ENCODE assay signal across 21 cellular contexts in genomic region chr20:42113236-42113635, GRCh38.
"Had no signal": no experiment of that assay in that cellular context is flagged by ENCODE, and none has a peak within 500 bp of the region (broad histone marks: within the 10 kb centered on the region; RNA-seq: fewer than 3 reads in every experiment).

No MANE protein-coding gene starts in this region.

- H3K9me3 ChIP-seq: MG63, SJCRH30 had no signal

- H3K27me3 ChIP-seq: MG63, SJCRH30 had no signal

- ATAC-seq: Panc1, PC-3, Right ventricle myocardium inferior had no signal

- H3K4me3 ChIP-seq: MG63, SJCRH30 had no signal

- H3K36me3 ChIP-seq: MG63, SJCRH30 had no signal

- H3K27ac ChIP-seq: RWPE1, SJCRH30 had no signal

- DNase-seq: KBM-7, MG63, NCI-H1092, NCI-H1105 treated with DMSO at 0.1 percent for 48 hours, NCI-H1417 treated with DMSO at 0.1 percent for 48 hours, NCI-H146, NCI-H1694 treated with DMSO at 0.1 percent for 48 hours, NCI-H1930, NCI-H2081, NCI-H2107, NCI-H2171, NCI-H226, NCI-H446, NCI-H510A, NCI-H774, PC-3, SHP77 treated with DMSO at 0.1 percent for 48 hours had no signal
